ENCODE assay signal across 9 cellular contexts in genomic region chr17:40320771-40321501, GRCh38. TPM values are rescaled to one million over a fixed set of nuclear protein-coding genes. Genes with fewer than 3 reads are reported as not detected.
DNase-seq lines count a peak whose midpoint lies in the region; ATAC-seq and TF ChIP-seq lines count a peak whose summit lies in the region.
"Had no signal": no experiment of that assay in that cellular context is flagged by ENCODE, and none has a peak within 500 bp of the region (broad histone marks: within the 10 kb centered on the region; RNA-seq: fewer than 3 reads in every experiment).

No MANE protein-coding gene starts in this region.

- H3K4me2 ChIP-seq in smooth muscle cell: peak overlapping the region; percentile 41

- H3K4me1 Mint-ChIP-seq in HFFc6 (ENCODE audit: low read depth): peaks cover 68% of the 10 kb centered on the region
- H3K4me1 Mint-ChIP-seq in activated CD4-positive, alpha-beta memory T cell treated with anti-CD3 and anti-CD28 coated beads for 36 hours (ENCODE audit: low read depth): peaks cover 83% of the 10 kb centered on the region

- TF ChIP-seq CTCF in HFFc6 (IDR thresholded peaks at IDR 0.05) (no peak), smooth muscle cell (IDR thresholded peaks at IDR 0.05; ENCODE audit: borderline replicate concordance, insufficient read depth, poor library complexity, severe bottlenecking) (no peak)

- H3K36me3 ChIP-seq in smooth muscle cell (ENCODE audit: low read depth): no peaks in the 10 kb centered on the region

- peaks cover 74% of the 10 kb centered on the region for H4K20me1 ChIP-seq in smooth muscle cell (ENCODE audit: low read depth)

- H3K4me3 ChIP-seq in smooth muscle cell: no peak overlapping the region

- no peaks in the 10 kb centered on the region for H3K27me3 ChIP-seq in smooth muscle cell (ENCODE audit: low read depth)

- CTCF ChIA-PET in activated CD4-positive, alpha-beta memory T cell treated with anti-CD3 and anti-CD28 coated beads for 36 hours (lab: Charles Lee): interaction anchor here (0.7 to 1.1 kb wide), 5 partner anchors 13 to 239 kb away, joined by 3 to 5 read pairs (median 3); partner anchors contain the start of gene RARA

- H3K4me3 Mint-ChIP-seq in HFFc6: peak overlapping the region; percentile 98
- peak overlapping the region; percentile 99 for H3K4me3 Mint-ChIP-seq in activated CD4-positive, alpha-beta memory T cell treated with anti-CD3 and anti-CD28 coated beads for 36 hours

- H3K27ac Mint-ChIP-seq in HFFc6: peak overlapping the region; percentile 100
- peak overlapping the region; percentile 99 for H3K27ac Mint-ChIP-seq in activated CD4-positive, alpha-beta memory T cell treated with anti-CD3 and anti-CD28 coated beads for 36 hours

- no peaks in the 10 kb centered on the region for H3K9me3 Mint-ChIP-seq in HFFc6
- H3K9me3 Mint-ChIP-seq in activated CD4-positive, alpha-beta memory T cell treated with anti-CD3 and anti-CD28 coated beads for 36 hours: no peaks in the 10 kb centered on the region

- POLR2A ChIA-PET in activated CD4-positive, alpha-beta memory T cell treated with anti-CD3 and anti-CD28 coated beads for 36 hours (lab: Charles Lee): interaction anchor here (0.6 to 2.0 kb wide), 3 partner anchors 13 to 275 kb away, joined by 3 to 8 read pairs (median 7); no protein-coding TSS in a partner anchor

- H3F3A ChIP-seq in smooth muscle cell (ENCODE audit: low read depth): peaks cover 5% of the 10 kb centered on the region

- 71% methylated on average over 12 of the region's 19 CpGs for WGBS in smooth muscle cell (ENCODE audit: low lambda C conversion rate)

- H3K4me1 ChIP-seq in smooth muscle cell (ENCODE audit: low read depth): peaks cover 26% of the 10 kb centered on the region

- ATAC-seq in GM19463 (IDR thresholded peaks at IDR 0.05; ENCODE audit: unreplicated experiment): no peak
- ATAC-seq in GM18861 (IDR thresholded peaks at IDR 0.05; ENCODE audit: unreplicated experiment): no peak

- H3K27ac ChIP-seq in smooth muscle cell (ENCODE audit: low read depth): no peak overlapping the region

- no peaks in the 10 kb centered on the region for H3K27me3 Mint-ChIP-seq in HFFc6 (ENCODE audit: insufficient read depth)
- H3K27me3 Mint-ChIP-seq in activated CD4-positive, alpha-beta memory T cell treated with anti-CD3 and anti-CD28 coated beads for 36 hours: peaks cover 2% of the 10 kb centered on the region

- H3K9me3 ChIP-seq in smooth muscle cell (replicated peaks; ENCODE audit: low read depth): no peaks in the 10 kb centered on the region

- DNase-seq in HFFc6: no peak
- peak; percentile 52 for DNase-seq in activated CD4-positive, alpha-beta memory T cell treated with anti-CD3 and anti-CD28 coated beads for 36 hours
- DNase-seq in glomerular visceral epithelial cell (ENCODE audit: extremely low spot score): peak; percentile 47
- DNase-seq in smooth muscle cell (lab: John Stamatoyannopoulos, UW; ENCODE audit: unreplicated experiment): no peak
- DNase-seq in SW480 (ENCODE audit: low spot score): no peak
- no peak for DNase-seq in stimulated activated CD4-positive, alpha-beta T cell treated with anti-CD3 and anti-CD28 coated beads, Interleukin-4, amount 100 ng/mL, for 24 hours

- intact Hi-C loops in activated CD4-positive, alpha-beta memory T cell treated with anti-CD3 and anti-CD28 coated beads for 36 hours (cut with micrococcal nuclease): loop anchor here (5.0 kb wide), 1 partner anchor 1356 kb away; no protein-coding TSS in a partner anchor

- H3K9ac ChIP-seq in smooth muscle cell (ENCODE audit: low read depth): peak overlapping the region; percentile 11

- H3K36me3 Mint-ChIP-seq in HFFc6 (ENCODE audit: low read depth): 0 out of 2 replicates have a peak, but pooled peaks cover 8% of the 10 kb centered on the region
- H3K36me3 Mint-ChIP-seq in activated CD4-positive, alpha-beta memory T cell treated with anti-CD3 and anti-CD28 coated beads for 36 hours: peaks cover 4% of the 10 kb centered on the region

- no peak overlapping the region for H2AFZ ChIP-seq in smooth muscle cell (ENCODE audit: low read depth)

- H3K79me2 ChIP-seq in smooth muscle cell (ENCODE audit: low read depth): peaks cover 75% of the 10 kb centered on the region

RNA-seq across cellular contexts. Expression of gene RARA, which starts 12.0 kb away (rescaled TPM):
- total RNA-seq in HFFc6 (2021; fragmentation: NEBNext Ultra II Directional; extraction: Animal tissue kit (Norgen Biotek cat#: 25700)): 10 to 100 TPM; 27.1 to 32.2 (median 28.8) TPM
- 10 to 100 TPM; 31.2 TPM for total RNA-seq in activated CD4-positive, alpha-beta memory T cell treated with anti-CD3 and anti-CD28 coated beads for 36 hours
- 13.6 and 22.5 TPM in 2 replicates for total RNA-seq in smooth muscle cell
- polyA plus RNA-seq in smooth muscle cell: 21.6 and 22.1 TPM in 2 replicates

RNA-seq across cellular contexts. Expression of gene CDC6, which starts 33.3 kb away (rescaled TPM):
- 10 to 100 TPM; 16.9 to 36.0 (median 31.5) TPM for total RNA-seq in HFFc6 (2021; fragmentation: NEBNext Ultra II Directional; extraction: Animal tissue kit (Norgen Biotek cat#: 25700))
- 10 to 100 TPM; 95.6 to 95.7 TPM for total RNA-seq in activated CD4-positive, alpha-beta memory T cell treated with anti-CD3 and anti-CD28 coated beads for 36 hours
- total RNA-seq in smooth muscle cell: 10.4 and 15.1 TPM in 2 replicates
- polyA plus RNA-seq in smooth muscle cell: 5.2 and 5.5 TPM in 2 replicates

RNA-seq across cellular contexts. Expression of gene GJD3, which starts 43.6 kb away (rescaled TPM):
- total RNA-seq in HFFc6 (2021; fragmentation: NEBNext Ultra II Directional; extraction: Animal tissue kit (Norgen Biotek cat#: 25700)): 1 to 10 TPM in 2 of 6 experiments, under 1 TPM in 4; 0.36 to 1.4 (median 0.81) TPM
- under 1 TPM in 1 of 2 experiments, not detected in 1; 0.27 TPM for total RNA-seq in activated CD4-positive, alpha-beta memory T cell treated with anti-CD3 and anti-CD28 coated beads for 36 hours
- total RNA-seq in smooth muscle cell: not detected in 2 replicates
- polyA plus RNA-seq in smooth muscle cell: 0.27 and 0.30 TPM in 2 replicates
- polyA plus RNA-seq: neural cell had no signal

Comparison
In these comparisons a context has a peak if more than half of its experiments do, and no peak if none do; other contexts are left out.
1. DNase-seq: peak in activated CD4-positive, alpha-beta memory T cell treated with anti-CD3 and anti-CD28 coated beads for 36 hours (single experiment) and glomerular visceral epithelial cell (single experiment); none in HFFc6 (single experiment), smooth muscle cell (single experiment), SW480 (single experiment) and stimulated activated CD4-positive, alpha-beta T cell treated with anti-CD3 and anti-CD28 coated beads, Interleukin-4, amount 100 ng/mL, for 24 hours (single experiment).